1 cellular context compared by ENCODE assay signal in the genomic region with DNA sequence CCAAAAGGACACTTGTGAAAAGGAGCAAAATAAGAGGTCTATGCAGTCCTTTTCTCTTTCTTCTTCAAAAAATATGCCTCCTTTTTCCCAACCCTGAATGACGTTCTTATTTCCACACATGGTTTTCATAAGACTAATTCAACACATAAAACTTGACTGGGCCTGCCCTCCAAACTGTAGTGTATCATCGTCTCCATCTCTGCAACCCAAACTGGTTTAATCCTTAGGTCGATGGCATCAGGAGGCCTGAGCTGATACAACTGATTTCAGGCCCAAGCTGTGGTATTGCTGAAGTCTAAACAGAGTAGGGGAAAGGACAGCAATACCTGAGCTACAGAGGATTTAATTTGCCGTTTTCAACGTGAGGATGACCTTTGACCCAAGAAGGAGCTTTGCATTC.
TF ChIP-seq lines count a peak whose summit lies in the region.

No MANE protein-coding gene starts in this region.

TF ChIP-seq in HEK293, 187 proteins besides CTCF, POLR2A, EP300 and RAD21 (continued from another document):
- TF ChIP-seq, protein P1, sequence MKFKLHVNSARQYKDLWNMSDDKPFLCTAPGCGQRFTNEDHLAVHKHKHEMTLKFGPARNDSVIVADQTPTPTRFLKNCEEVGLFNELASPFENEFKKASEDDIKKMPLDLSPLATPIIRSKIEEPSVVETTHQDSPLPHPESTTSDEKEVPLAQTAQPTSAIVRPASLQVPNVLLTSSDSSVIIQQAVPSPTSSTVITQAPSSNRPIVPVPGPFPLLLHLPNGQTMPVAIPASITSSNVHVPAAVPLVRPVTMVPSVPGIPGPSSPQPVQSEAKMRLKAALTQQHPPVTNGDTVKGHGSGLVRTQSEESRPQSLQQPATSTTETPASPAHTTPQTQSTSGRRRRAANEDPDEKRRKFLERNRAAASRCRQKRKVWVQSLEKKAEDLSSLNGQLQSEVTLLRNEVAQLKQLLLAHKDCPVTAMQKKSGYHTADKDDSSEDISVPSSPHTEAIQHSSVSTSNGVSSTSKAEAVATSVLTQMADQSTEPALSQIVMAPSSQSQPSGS (tag by site-specific recombination; IDR thresholded peaks at IDR 0.05; ENCODE audit: low read depth): no peak
- TF ChIP-seq ZNF510 (tag by site-specific recombination; IDR thresholded peaks at IDR 0.05; ENCODE audit: insufficient replicate concordance) (no peak), ZNF561 (tag by site-specific recombination; IDR thresholded peaks at IDR 0.05; ENCODE audit: borderline replicate concordance) (no peak), BCL11B (tag by site-specific recombination; IDR thresholded peaks at IDR 0.05; ENCODE audit: low read depth) (no peak), ZSCAN30 (tag by site-specific recombination; IDR thresholded peaks at IDR 0.05) (no peak), ZNF174 (tag by site-specific recombination; IDR thresholded peaks at IDR 0.05) (no peak), ZNF24 (tag by site-specific recombination; IDR thresholded peaks at IDR 0.05) (no peak)
- TF ChIP-seq, protein P2, sequence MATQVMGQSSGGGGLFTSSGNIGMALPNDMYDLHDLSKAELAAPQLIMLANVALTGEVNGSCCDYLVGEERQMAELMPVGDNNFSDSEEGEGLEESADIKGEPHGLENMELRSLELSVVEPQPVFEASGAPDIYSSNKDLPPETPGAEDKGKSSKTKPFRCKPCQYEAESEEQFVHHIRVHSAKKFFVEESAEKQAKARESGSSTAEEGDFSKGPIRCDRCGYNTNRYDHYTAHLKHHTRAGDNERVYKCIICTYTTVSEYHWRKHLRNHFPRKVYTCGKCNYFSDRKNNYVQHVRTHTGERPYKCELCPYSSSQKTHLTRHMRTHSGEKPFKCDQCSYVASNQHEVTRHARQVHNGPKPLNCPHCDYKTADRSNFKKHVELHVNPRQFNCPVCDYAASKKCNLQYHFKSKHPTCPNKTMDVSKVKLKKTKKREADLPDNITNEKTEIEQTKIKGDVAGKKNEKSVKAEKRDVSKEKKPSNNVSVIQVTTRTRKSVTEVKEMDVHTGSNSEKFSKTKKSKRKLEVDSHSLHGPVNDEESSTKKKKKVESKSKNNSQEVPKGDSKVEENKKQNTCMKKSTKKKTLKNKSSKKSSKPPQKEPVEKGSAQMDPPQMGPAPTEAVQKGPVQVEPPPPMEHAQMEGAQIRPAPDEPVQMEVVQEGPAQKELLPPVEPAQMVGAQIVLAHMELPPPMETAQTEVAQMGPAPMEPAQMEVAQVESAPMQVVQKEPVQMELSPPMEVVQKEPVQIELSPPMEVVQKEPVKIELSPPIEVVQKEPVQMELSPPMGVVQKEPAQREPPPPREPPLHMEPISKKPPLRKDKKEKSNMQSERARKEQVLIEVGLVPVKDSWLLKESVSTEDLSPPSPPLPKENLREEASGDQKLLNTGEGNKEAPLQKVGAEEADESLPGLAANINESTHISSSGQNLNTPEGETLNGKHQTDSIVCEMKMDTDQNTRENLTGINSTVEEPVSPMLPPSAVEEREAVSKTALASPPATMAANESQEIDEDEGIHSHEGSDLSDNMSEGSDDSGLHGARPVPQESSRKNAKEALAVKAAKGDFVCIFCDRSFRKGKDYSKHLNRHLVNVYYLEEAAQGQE (tag by site-specific recombination; IDR thresholded peaks at IDR 0.05): no peak
- TF ChIP-seq, protein P3, sequence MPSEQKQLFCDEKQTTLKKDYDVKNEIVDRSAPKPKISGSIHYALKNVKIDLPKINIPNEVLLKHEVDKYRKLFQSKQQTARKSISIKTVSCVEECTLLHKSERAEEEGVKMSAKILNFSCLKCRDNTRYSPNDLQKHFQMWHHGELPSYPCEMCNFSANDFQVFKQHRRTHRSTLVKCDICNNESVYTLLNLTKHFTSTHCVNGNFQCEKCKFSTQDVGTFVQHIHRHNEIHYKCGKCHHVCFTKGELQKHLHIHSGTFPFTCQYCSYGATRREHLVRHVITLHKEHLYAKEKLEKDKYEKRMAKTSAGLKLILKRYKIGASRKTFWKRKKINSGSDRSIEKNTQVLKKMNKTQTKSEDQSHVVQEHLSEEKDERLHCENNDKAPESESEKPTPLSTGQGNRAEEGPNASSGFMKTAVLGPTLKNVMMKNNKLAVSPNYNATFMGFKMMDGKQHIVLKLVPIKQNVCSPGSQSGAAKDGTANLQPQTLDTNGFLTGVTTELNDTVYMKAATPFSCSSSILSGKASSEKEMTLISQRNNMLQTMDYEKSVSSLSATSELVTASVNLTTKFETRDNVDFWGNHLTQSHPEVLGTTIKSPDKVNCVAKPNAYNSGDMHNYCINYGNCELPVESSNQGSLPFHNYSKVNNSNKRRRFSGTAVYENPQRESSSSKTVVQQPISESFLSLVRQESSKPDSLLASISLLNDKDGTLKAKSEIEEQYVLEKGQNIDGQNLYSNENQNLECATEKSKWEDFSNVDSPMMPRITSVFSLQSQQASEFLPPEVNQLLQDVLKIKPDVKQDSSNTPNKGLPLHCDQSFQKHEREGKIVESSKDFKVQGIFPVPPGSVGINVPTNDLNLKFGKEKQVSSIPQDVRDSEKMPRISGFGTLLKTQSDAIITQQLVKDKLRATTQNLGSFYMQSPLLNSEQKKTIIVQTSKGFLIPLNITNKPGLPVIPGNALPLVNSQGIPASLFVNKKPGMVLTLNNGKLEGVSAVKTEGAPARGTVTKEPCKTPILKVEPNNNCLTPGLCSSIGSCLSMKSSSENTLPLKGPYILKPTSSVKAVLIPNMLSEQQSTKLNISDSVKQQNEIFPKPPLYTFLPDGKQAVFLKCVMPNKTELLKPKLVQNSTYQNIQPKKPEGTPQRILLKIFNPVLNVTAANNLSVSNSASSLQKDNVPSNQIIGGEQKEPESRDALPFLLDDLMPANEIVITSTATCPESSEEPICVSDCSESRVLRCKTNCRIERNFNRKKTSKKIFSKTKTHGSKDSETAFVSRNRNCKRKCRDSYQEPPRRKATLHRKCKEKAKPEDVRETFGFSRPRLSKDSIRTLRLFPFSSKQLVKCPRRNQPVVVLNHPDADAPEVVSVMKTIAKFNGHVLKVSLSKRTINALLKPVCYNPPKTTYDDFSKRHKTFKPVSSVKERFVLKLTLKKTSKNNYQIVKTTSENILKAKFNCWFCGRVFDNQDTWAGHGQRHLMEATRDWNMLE (tag by site-specific recombination; conservative IDR thresholded peaks at IDR 0.05; ENCODE audit: low read depth): no peak
